In genomic region chr4:65510976-65511375, GRCh38 we compare ENCODE assay signal across 18 cellular contexts.
DNase-seq lines count a peak whose midpoint lies in the region; ATAC-seq, FAIRE-seq and TF ChIP-seq lines count a peak whose summit lies in the region.
"Had no signal": no experiment of that assay in that cellular context is flagged by ENCODE, and none has a peak within 500 bp of the region (broad histone marks: within the 10 kb centered on the region; RNA-seq: fewer than 3 reads in every experiment).

No MANE protein-coding gene starts in this region.

- no peaks in the 10 kb centered on the region for H3K36me3 ChIP-seq in smooth muscle cell (ENCODE audit: low read depth)
- H3K36me3 ChIP-seq: neural progenitor cell had no signal

- FAIRE-seq in HTR-8/SVneo (lab: Jason Lieb, UNC), result no peak
- FAIRE-seq: D721Med had no signal

- CTCF ChIA-PET in RWPE1 (lab: Yijun Ruan, JAX), result no interaction called here

- peak overlapping the region; percentile 7 for H3K4me2 ChIP-seq in smooth muscle cell
- H3K4me2 ChIP-seq: neural progenitor cell had no signal

- no peaks in the 10 kb centered on the region for H3K79me2 ChIP-seq in smooth muscle cell (ENCODE audit: low read depth)

- ATAC-seq in HG03039 (IDR thresholded peaks at IDR 0.05; ENCODE audit: unreplicated experiment), result no peak
- ATAC-seq: activated naive CD8-positive, alpha-beta T cell treated with anti-CD3 and anti-CD28 coated beads, Interleukin-2, amount 50 U/mL, for 24 hours; activated T-helper 17 cell treated with anti-CD3 and anti-CD28 coated beads, Interleukin-2, amount 50 U/mL, for 72 hours had no signal

- no peaks in the 10 kb centered on the region for H3F3A ChIP-seq in smooth muscle cell (ENCODE audit: low read depth)

- H2AFZ ChIP-seq in smooth muscle cell (ENCODE audit: low read depth), result no peak overlapping the region
- H2AFZ ChIP-seq: neural progenitor cell had no signal

- POLR2A ChIA-PET in RWPE1 (lab: Yijun Ruan, JAX; ENCODE audit: low non-redundant PET), result no interaction called here

- WGBS in smooth muscle cell (ENCODE audit: low lambda C conversion rate), result 24% methylated on average over 1 of the region's 1 CpG

- DNase-seq in GM04504 (ENCODE audit: low read depth) (peak; percentile 3), RWPE1 (ENCODE audit: low spot score) (peak; percentile 65), fibroblast of peridontal ligament (ENCODE audit: extremely low read depth) (peak; percentile 81), smooth muscle cell (lab: John Stamatoyannopoulos, UW; ENCODE audit: unreplicated experiment) (no peak), HTR-8/SVneo (ENCODE audit: insufficient read length, low spot score) (no peak), NCI-H2227 (lab: John Stamatoyannopoulos, UW; ENCODE audit: unreplicated experiment) (no peak)
- DNase-seq: activated CD8-positive, alpha-beta memory T cell treated with anti-CD3 and anti-CD28 coated beads for 24 hours; activated naive CD8-positive, alpha-beta T cell treated with anti-CD3 and anti-CD28 coated beads, Interleukin-2, amount 50 U/mL, for 24 hours; head of caudate nucleus; islet precursor cell; NCI-H1048; NCI-H2081 treated with DMSO at 0.1 percent for 48 hours; RPMI8226 had no signal

- TF ChIP-seq CTCF in RWPE1 (conservative IDR thresholded peaks at IDR 0.05; ENCODE audit: low read depth), result no peak
- no peak for TF ChIP-seq CTCF in smooth muscle cell (IDR thresholded peaks at IDR 0.05; ENCODE audit: borderline replicate concordance, insufficient read depth, poor library complexity, severe bottlenecking)

- H3K4me3 ChIP-seq in smooth muscle cell, result no peak overlapping the region
- H3K4me3 ChIP-seq: neural progenitor cell had no signal

- no peaks in the 10 kb centered on the region for H3K27me3 ChIP-seq in smooth muscle cell (ENCODE audit: low read depth)
- H3K27me3 ChIP-seq: neural progenitor cell had no signal

- H3K4me1 ChIP-seq in smooth muscle cell (ENCODE audit: low read depth), result peaks cover 3% of the 10 kb centered on the region
- H3K4me1 ChIP-seq: neural progenitor cell had no signal

- no peak overlapping the region for H3K9ac ChIP-seq in smooth muscle cell (ENCODE audit: low read depth)
- H3K9ac ChIP-seq: neural progenitor cell had no signal

- H3K27ac ChIP-seq in RWPE1, result peak overlapping the region; percentile 43; the same call in 1 of the 2 replicates
- no peak overlapping the region for H3K27ac ChIP-seq in smooth muscle cell (ENCODE audit: low read depth)
- H3K27ac ChIP-seq: neural progenitor cell, VCaP had no signal

- H4K20me1 ChIP-seq in smooth muscle cell (ENCODE audit: low read depth), result no peaks in the 10 kb centered on the region

- no peaks in the 10 kb centered on the region for H3K9me3 ChIP-seq in smooth muscle cell (replicated peaks; ENCODE audit: low read depth)

Comparison
In these comparisons a context has a peak if more than half of its experiments do, and no peak if none do; other contexts are left out.
1. DNase-seq: peak in GM04504 (single experiment), RWPE1 (single experiment) and fibroblast of peridontal ligament (single experiment); none in smooth muscle cell (single experiment), HTR-8/SVneo (single experiment) and NCI-H2227 (single experiment).